In genomic region chr17:31754239-31754945, GRCh38 we compare ENCODE assay signal across 12 cellular contexts.
DNase-seq lines count a peak whose midpoint lies in the region; ATAC-seq and TF ChIP-seq lines count a peak whose summit lies in the region.
"Had no signal": no experiment of that assay in that cellular context is flagged by ENCODE, and none has a peak within 500 bp of the region (broad histone marks: within the 10 kb centered on the region; RNA-seq: fewer than 3 reads in every experiment).

No MANE protein-coding gene starts in this region.

- DNase-seq in HPDE6-E6E7 (ENCODE audit: extremely low spot score) (peak; percentile 39), brain microvascular endothelial cell (peak; percentile 90), kidney epithelial cell (ENCODE audit: low read depth) (peak; percentile 26), SHP77 treated with DMSO at 0.1 percent for 48 hours (lab: John Stamatoyannopoulos, UW) (no peak), NCI-H748 (lab: John Stamatoyannopoulos, UW; ENCODE audit: unreplicated experiment) (no peak), Karpas-422 (no peak)
- DNase-seq: activated CD8-positive, alpha-beta memory T cell treated with anti-CD3 and anti-CD28 coated beads, Interleukin-2, amount 50 U/mL, for 4 hours; erythroblast; NCI-H187 treated with DMSO at 0.1 percent for 48 hours had no signal

- H3K36me3 ChIP-seq in ACC112 (ENCODE audit: insufficient read depth, low read length) (no peaks in the 10 kb centered on the region), brain microvascular endothelial cell (replicated peaks) (no peaks in the 10 kb centered on the region), kidney epithelial cell (ENCODE audit: control insufficient read depth, insufficient read depth, low read length) (no peaks in the 10 kb centered on the region), Karpas-422 (ENCODE audit: insufficient read depth, low read length) (no peaks in the 10 kb centered on the region)

- H3K9me2 ChIP-seq in Karpas-422 (replicated peaks; ENCODE audit: insufficient read depth, low read length), result no peaks in the 10 kb centered on the region

- in situ Hi-C loops in brain microvascular endothelial cell (cut with HindIII; ENCODE audit: low pct_ligation_motif_present, low sequenced_read_pairs), result no loop called here

- TF ChIP-seq CTCF in brain microvascular endothelial cell (IDR thresholded peaks at IDR 0.05; ENCODE audit: low read depth, low read length, missing control alignments), result no peak
- TF ChIP-seq CTCF in kidney epithelial cell (IDR thresholded peaks at IDR 0.05; ENCODE audit: insufficient read depth, low read length, poor library complexity, severe bottlenecking), result no peak

- H3K4me3 ChIP-seq in ACC112 (ENCODE audit: low read depth, low read length), result no peak overlapping the region
- H3K4me3 ChIP-seq in brain microvascular endothelial cell (ENCODE audit: low read depth, low read length), result no peak overlapping the region
- no peak overlapping the region for H3K4me3 ChIP-seq in kidney epithelial cell (ENCODE audit: low read depth, low read length)
- no peak overlapping the region for H3K4me3 ChIP-seq in Karpas-422 (ENCODE audit: low read length)

- no peak overlapping the region for H3K4me2 ChIP-seq in Karpas-422 (ENCODE audit: low read depth, low read length, poor library complexity, severe bottlenecking)

- H3K79me2 ChIP-seq in ACC112 (ENCODE audit: control insufficient read depth, insufficient read depth, low read length, unreplicated experiment) (no peaks in the 10 kb centered on the region), Karpas-422 (ENCODE audit: low read length) (no peaks in the 10 kb centered on the region)
- H3K79me2 ChIP-seq: parathyroid adenoma had no signal

- H3K27ac ChIP-seq in ACC112 (ENCODE audit: low read depth, low read length) (peak overlapping the region; percentile 88), brain microvascular endothelial cell (peak overlapping the region; percentile 78), Karpas-422 (ENCODE audit: low read length) (no peak overlapping the region)
- H3K27ac ChIP-seq: parathyroid adenoma had no signal

- no peaks in the 10 kb centered on the region for H3K9me3 ChIP-seq in Karpas-422 (ENCODE audit: low read length)

- H4K20me1 ChIP-seq in Karpas-422 (ENCODE audit: insufficient read depth, low read depth, low read length), result no peaks in the 10 kb centered on the region

- H3K27me3 ChIP-seq in ACC112 (ENCODE audit: insufficient read depth, low read length) (no peaks in the 10 kb centered on the region), brain microvascular endothelial cell (replicated peaks) (no peaks in the 10 kb centered on the region), kidney epithelial cell (ENCODE audit: control insufficient read depth, insufficient read depth, low read length) (no peaks in the 10 kb centered on the region), Karpas-422 (ENCODE audit: low read length) (no peaks in the 10 kb centered on the region)

- no peak for ATAC-seq in HG03460 (IDR thresholded peaks at IDR 0.05; ENCODE audit: unreplicated experiment)

- H3K9ac ChIP-seq in Karpas-422 (ENCODE audit: low read length), result no peak overlapping the region
- H3K9ac ChIP-seq: parathyroid adenoma had no signal

- peak overlapping the region; percentile 77 for H2AFZ ChIP-seq in ACC112 (ENCODE audit: low read length, unreplicated experiment)
- H2AFZ ChIP-seq in Karpas-422 (ENCODE audit: low read length), result no peak overlapping the region
- H2AFZ ChIP-seq: parathyroid adenoma had no signal

- H3K4me1 ChIP-seq in ACC112 (ENCODE audit: control insufficient read depth, insufficient read depth, low read length, unreplicated experiment) (peaks cover 19% of the 10 kb centered on the region), Karpas-422 (ENCODE audit: low read length) (no peaks in the 10 kb centered on the region)
- H3K4me1 ChIP-seq: parathyroid adenoma had no signal

Comparison
In these comparisons a context has a peak if more than half of its experiments do, and no peak if none do; other contexts are left out.
1. DNase-seq: peak in HPDE6-E6E7 (single experiment), brain microvascular endothelial cell (single experiment) and kidney epithelial cell (single experiment); none in SHP77 treated with DMSO at 0.1 percent for 48 hours (single experiment), NCI-H748 (single experiment) and Karpas-422 (single experiment).